ENCODE assay signal across 16 cellular contexts in genomic region chr1:167995038-167995437, GRCh38. TPM values are rescaled to one million over a fixed set of nuclear protein-coding genes. Genes with fewer than 3 reads are reported as not detected.
DNase-seq lines count a peak whose midpoint lies in the region; ATAC-seq and TF ChIP-seq lines count a peak whose summit lies in the region.
"Had no signal": no experiment of that assay in that cellular context is flagged by ENCODE, and none has a peak within 500 bp of the region (broad histone marks: within the 10 kb centered on the region; RNA-seq: fewer than 3 reads in every experiment).

No MANE protein-coding gene starts in this region.

- H3K9me3 ChIP-seq in IMR-90 (ENCODE audit: control insufficient read depth, insufficient read depth, low read length) (no peaks in the 10 kb centered on the region), skeletal muscle tissue (ENCODE audit: control insufficient read depth in 3 of 3, low read length in 3 of 3) (no peaks in the 10 kb centered on the region), spleen (no peaks in the 10 kb centered on the region)
- H3K9me3 ChIP-seq: SJSA1 had no signal

- H3K4me3 ChIP-seq in IMR-90 (ENCODE audit: insufficient read depth, low read depth, low read length) (no peak overlapping the region), cardiac fibroblast (replicated peaks in 1 of 2; ENCODE audit: low read depth in 2 of 2, low read length in 2 of 2) (no peak overlapping the region), skeletal muscle tissue (ENCODE audit: low read length in 3 of 3) (no peak overlapping the region), spleen (no peak overlapping the region)
- H3K4me3 ChIP-seq: PC-9, SJSA1 had no signal

- no peak overlapping the region for H2AK9ac ChIP-seq in IMR-90 (replicated peaks; ENCODE audit: low read depth, low read length, poor library complexity)

- ATAC-seq in IMR-90 (ENCODE audit: low read depth) (peak; percentile 78), left ventricle myocardium superior (peak; percentile 74), GM18909 (IDR thresholded peaks at IDR 0.05; ENCODE audit: poor library complexity, unreplicated experiment) (no peak), HG02678 (IDR thresholded peaks at IDR 0.05; ENCODE audit: unreplicated experiment) (no peak)

- TF ChIP-seq POLR2A in IMR-90 (IDR thresholded peaks at IDR 0.05; ENCODE audit: low read depth, low read length) = no peak
- no peak for TF ChIP-seq POLR2A in spleen (IDR thresholded peaks at IDR 0.05)

- no peak for TF ChIP-seq CTCF in IMR-90 (conservative IDR thresholded peaks at IDR 0.05; ENCODE audit: low read depth, low read length)
- TF ChIP-seq CTCF in cardiac fibroblast (IDR thresholded peaks at IDR 0.05; ENCODE audit: low read depth, low read length) = no peak
- TF ChIP-seq CTCF in spleen (IDR thresholded peaks at IDR 0.05 in 8 of 11, conservative IDR thresholded peaks at IDR 0.05 in 3 of 11) = no peak

- H2BK5ac ChIP-seq in IMR-90 (ENCODE audit: low read depth, low read length, poor library complexity, severe bottlenecking) = no peak overlapping the region

- no peak overlapping the region for H3K9ac ChIP-seq in IMR-90 (ENCODE audit: low read depth, low read length)
- no peak overlapping the region for H3K9ac ChIP-seq in skeletal muscle tissue (ENCODE audit: low read depth in 1 of 3, low read length in 3 of 3)

- no peak overlapping the region for H4K8ac ChIP-seq in IMR-90 (ENCODE audit: low read depth in 2 of 2, low read length in 2 of 2)

- H4K20me1 ChIP-seq in IMR-90 (ENCODE audit: insufficient read depth, low read length) = no peaks in the 10 kb centered on the region

- H3K4me1 ChIP-seq in IMR-90 (ENCODE audit: control insufficient read depth, insufficient read depth, low read length) (no peaks in the 10 kb centered on the region), skeletal muscle tissue (ENCODE audit: control insufficient read depth in 3 of 3, insufficient read depth in 3 of 3, low read length in 3 of 3) (no peaks in the 10 kb centered on the region), spleen (no peaks in the 10 kb centered on the region)
- H3K4me1 ChIP-seq: SJSA1 had no signal

- H2BK120ac ChIP-seq in IMR-90 (ENCODE audit: low read depth, low read length) = no peak overlapping the region

- intact Hi-C loops in IMR-90 (cut with micrococcal nuclease) = no loop called here
- intact Hi-C loops in left ventricle myocardium superior (cut with micrococcal nuclease) = no loop called here
- intact Hi-C loops in spleen (cut with DNase I; ENCODE audit: low total_unique reads) = no loop called here

- in situ Hi-C loops in IMR-90 (cut with MboI; ENCODE audit: low sequenced_read_pairs) = no loop called here

- no TSS peak for BruUV-seq in IMR-90 (replicated peaks; lab: Mats Ljungman, UMichigan)

- no peak overlapping the region for H3K23ac ChIP-seq in IMR-90 (ENCODE audit: low read depth, low read length)

- peaks cover 11 to 18% of the 10 kb centered on the region in 2 experiments; a peak in 3 of 4 replicates for H3K79me1 ChIP-seq in IMR-90 (ENCODE audit: low read depth in 1 of 2, low read length in 2 of 2)

- dilution Hi-C loops in IMR-90 (cut with HindIII; ENCODE audit: low sequenced_read_pairs, unreplicated experiment) = no loop called here

- H3K4me2 ChIP-seq in IMR-90 (ENCODE audit: low read depth, low read length) = no peak overlapping the region
- H3K4me2 ChIP-seq: PC-9 had no signal

- H3K18ac ChIP-seq in IMR-90 (ENCODE audit: low read depth, low read length) = no peak overlapping the region

- H3K36me3 ChIP-seq in IMR-90 (ENCODE audit: control insufficient read depth, insufficient read depth, low read length) (peaks cover 10% of the 10 kb centered on the region), skeletal muscle tissue (ENCODE audit: control insufficient read depth in 3 of 3, insufficient read depth in 3 of 3, low read length in 3 of 3) (peaks cover 4 to 21% (median 15%) of the 10 kb centered on the region in 3 donors), spleen (peaks cover 0 to 94% (median 27%) of the 10 kb centered on the region in 6 donors)

- no peak overlapping the region for H2AK5ac ChIP-seq in IMR-90 (ENCODE audit: low read depth, low read length)

- H3K56ac ChIP-seq in IMR-90 (ENCODE audit: extremely low read depth, insufficient read depth, low read length) = no peak overlapping the region

- H2AFZ ChIP-seq in IMR-90 (replicated peaks; ENCODE audit: low read length, poor library complexity) = no peak overlapping the region
- H2AFZ ChIP-seq: PC-9 had no signal

- H4K91ac ChIP-seq in IMR-90 (ENCODE audit: insufficient read depth, low read depth, low read length) = no peak overlapping the region

- no peak overlapping the region for H2BK20ac ChIP-seq in IMR-90 (ENCODE audit: low read depth, low read length)

- H3K27ac ChIP-seq in IMR-90 (ENCODE audit: insufficient read depth, low read length) (no peak overlapping the region), skeletal muscle tissue (ENCODE audit: low read depth, low read length) (peak overlapping the region; percentile 9), spleen (no peak overlapping the region)
- H3K27ac ChIP-seq: PC-9, RWPE1, SJSA1 had no signal

- H3K4ac ChIP-seq in IMR-90 (ENCODE audit: low read depth, low read length) = no peak overlapping the region

- CTCF ChIA-PET in IMR-90 (lab: Yijun Ruan, JAX) = interaction anchor here (1.0 kb wide), 1 partner anchor 87 kb away, joined by 3 read pairs; no protein-coding TSS in a partner anchor

- TF ChIP-seq RAD21 in IMR-90 (IDR thresholded peaks at IDR 0.05; ENCODE audit: low read length) = no peak

- DNase-seq in IMR-90 = peak; percentile 52
- DNase-seq in cardiac fibroblast (ENCODE audit: low read depth in 2 of 2) = peak; percentile 5 to 9
- DNase-seq in left ventricle myocardium superior = no peak
- no peak for DNase-seq in spleen
- DNase-seq: DMS79, HFFc6, NCI-H1694 treated with DMSO at 0.1 percent for 48 hours, NCI-H2107, NCI-H524, NCI-H82, PC-9 had no signal

- no peaks in the 10 kb centered on the region for H3K27me3 ChIP-seq in IMR-90 (ENCODE audit: control insufficient read depth, insufficient read depth, low read length)
- H3K27me3 ChIP-seq in skeletal muscle tissue (ENCODE audit: control insufficient read depth in 3 of 3, insufficient read depth in 3 of 3, low read length in 3 of 3) = no peaks in the 10 kb centered on the region
- H3K27me3 ChIP-seq in spleen (replicated peaks in 1 of 7) = no peaks in the 10 kb centered on the region
- H3K27me3 ChIP-seq: SJSA1 had no signal

- POLR2A ChIA-PET in IMR-90 (lab: Charles Lee; ENCODE audit: unreplicated experiment) = no interaction called here

- no CpG with 5 or more reads among the region's 3 CpGs for WGBS in IMR-90 (ENCODE audit: extremely low coverage in 2 of 2, insufficient read length in 1 of 2), 2 experiments
- 91 to 98% (median 93%) methylated on average over 3 of the region's 3 CpGs for WGBS in spleen, 5 donors

- no peak overlapping the region for H2BK15ac ChIP-seq in IMR-90 (ENCODE audit: low read depth, low read length)

- no peaks in the 10 kb centered on the region; the same call in none of the 2 replicates for H3K9me1 ChIP-seq in IMR-90 (ENCODE audit: insufficient read depth, low read length)

- no peak overlapping the region for H4K5ac ChIP-seq in IMR-90 (ENCODE audit: low read depth, low read length)

- H3K14ac ChIP-seq in IMR-90 (replicated peaks; ENCODE audit: low read depth, low read length) = no peak overlapping the region

TF ChIP-seq in IMR-90, 13 proteins besides CTCF, POLR2A, EP300 and RAD21:
- TF ChIP-seq CEBPB (IDR thresholded peaks at IDR 0.05; ENCODE audit: low read depth, low read length) = no peak
- no peak for TF ChIP-seq SMC3 (IDR thresholded peaks at IDR 0.05; ENCODE audit: low read depth, low read length)
- TF ChIP-seq FOS (IDR thresholded peaks at IDR 0.05; ENCODE audit: low read depth, low read length) = peak; percentile 28; the same call in 1 of the 2 replicates
- TF ChIP-seq MXI1 (IDR thresholded peaks at IDR 0.05; ENCODE audit: borderline replicate concordance, low read depth, low read length) = no peak
- TF ChIP-seq RCOR1 (IDR thresholded peaks at IDR 0.05; ENCODE audit: insufficient replicate concordance, low read length) = no peak
TF ChIP-seq in IMR-90: peak in this region for 1.

RNA-seq across cellular contexts. Expression of gene MPC2, which starts 58.2 kb away (rescaled TPM):
- total RNA-seq in IMR-90 (2012; rRNA removed) = 35.0 and 56.7 TPM in 2 replicates
- polyA plus RNA-seq in IMR-90 (2012; rRNA removed) = 40.9 and 42.9 TPM in 2 replicates
- polyA plus RNA-seq in IMR-90 (2012; cell fraction: cytosol; rRNA removed) = 25.6 and 27.4 TPM in 2 replicates
- polyA plus RNA-seq in IMR-90 (2012; cell fraction: nucleus; rRNA removed; ENCODE audit: low replicate concordance) = 7.5 and 13.7 TPM in 2 replicates
- 237 TPM for total RNA-seq in left ventricle myocardium superior
- total RNA-seq in skeletal muscle tissue = 38.1 TPM
- total RNA-seq in spleen = 10 to 100 TPM; 23.0 to 31.1 (median 29.4) TPM
- polyA plus RNA-seq in spleen = 10 to 100 TPM; 34.6 to 47.4 (median 46.1) TPM

RNA-seq across cellular contexts. Expression of gene DCAF6, which starts 58.6 kb away (rescaled TPM):
- 74.7 and 88.7 TPM in 2 replicates for total RNA-seq in IMR-90 (2012; rRNA removed)
- polyA plus RNA-seq in IMR-90 (2012; rRNA removed) = 50.1 and 60.4 TPM in 2 replicates
- polyA plus RNA-seq in IMR-90 (2012; cell fraction: cytosol; rRNA removed) = 12.7 and 40.0 TPM in 2 replicates
- polyA plus RNA-seq in IMR-90 (2012; cell fraction: nucleus; rRNA removed; ENCODE audit: low replicate concordance) = 6.0 and 46.7 TPM in 2 replicates
- total RNA-seq in left ventricle myocardium superior = 234 TPM
- total RNA-seq in skeletal muscle tissue = 93.9 TPM
- total RNA-seq in spleen = 10 to 100 TPM; 38.7 to 76.6 (median 48.1) TPM
- polyA plus RNA-seq in spleen = 10 to 100 TPM; 19.2 to 23.8 (median 21.0) TPM

Comparison
In these comparisons a context has a peak if more than half of its experiments do, and no peak if none do; other contexts are left out.
1. ATAC-seq: peak in IMR-90 (single experiment) and left ventricle myocardium superior (single experiment); none in GM18909 (single experiment) and HG02678 (single experiment).
2. DNase-seq: peak in IMR-90 (single experiment) and cardiac fibroblast (2 of 2); none in left ventricle myocardium superior (single experiment) and spleen (single experiment).